18 cellular contexts compared by ENCODE assay signal in genomic region chr4:148076964-148077363, GRCh38.
DNase-seq lines count a peak whose midpoint lies in the region; ATAC-seq and TF ChIP-seq lines count a peak whose summit lies in the region.
"Had no signal": no experiment of that assay in that cellular context is flagged by ENCODE, and none has a peak within 500 bp of the region (broad histone marks: within the 10 kb centered on the region; RNA-seq: fewer than 3 reads in every experiment).

No MANE protein-coding gene starts in this region.

- H2AFZ ChIP-seq in IMR-90 (replicated peaks; ENCODE audit: low read length, poor library complexity), result no peak overlapping the region
- H2AFZ ChIP-seq in smooth muscle cell (ENCODE audit: low read depth), result no peak overlapping the region

- no peak overlapping the region for H3K23ac ChIP-seq in IMR-90 (ENCODE audit: low read depth, low read length)

- no peak overlapping the region for H2BK15ac ChIP-seq in IMR-90 (ENCODE audit: low read depth, low read length)

- TF ChIP-seq CTCF in IMR-90 (conservative IDR thresholded peaks at IDR 0.05; ENCODE audit: low read depth, low read length), result no peak
- TF ChIP-seq CTCF in brain microvascular endothelial cell (IDR thresholded peaks at IDR 0.05; ENCODE audit: low read depth, low read length, missing control alignments), result no peak
- TF ChIP-seq CTCF in prostate gland (IDR thresholded peaks at IDR 0.05), result no peak
- no peak for TF ChIP-seq CTCF in smooth muscle cell (IDR thresholded peaks at IDR 0.05; ENCODE audit: borderline replicate concordance, insufficient read depth, poor library complexity, severe bottlenecking)

- peak; percentile 83 for ATAC-seq in IMR-90 (ENCODE audit: low read depth)
- ATAC-seq: Right ventricle myocardium inferior had no signal

- H3K27me3 ChIP-seq in IMR-90 (ENCODE audit: control insufficient read depth, insufficient read depth, low read length) (no peaks in the 10 kb centered on the region), brain microvascular endothelial cell (replicated peaks) (no peaks in the 10 kb centered on the region), prostate gland (replicated peaks; ENCODE audit: insufficient read depth) (no peaks in the 10 kb centered on the region), smooth muscle cell (ENCODE audit: low read depth) (no peaks in the 10 kb centered on the region)
- H3K27me3 ChIP-seq: BLaER1 treated with 17β-estradiol and CSF1 and Interleukin-3, amounts not matched to agents 10 nM and 100 nM had no signal

- no peak overlapping the region for H2AK5ac ChIP-seq in IMR-90 (ENCODE audit: low read depth, low read length)

- dilution Hi-C loops in IMR-90 (cut with HindIII; ENCODE audit: low sequenced_read_pairs, unreplicated experiment), result no loop called here

- H3K27ac ChIP-seq in IMR-90 (ENCODE audit: insufficient read depth, low read length), result no peak overlapping the region
- H3K27ac ChIP-seq in brain microvascular endothelial cell, result no peak overlapping the region
- no peak overlapping the region for H3K27ac ChIP-seq in prostate gland
- H3K27ac ChIP-seq in smooth muscle cell (ENCODE audit: low read depth), result no peak overlapping the region
- H3K27ac ChIP-seq: BLaER1 treated with 17β-estradiol and CSF1 and Interleukin-3, amounts not matched to agents 10 nM and 100 nM had no signal

- H2BK20ac ChIP-seq in IMR-90 (ENCODE audit: low read depth, low read length), result no peak overlapping the region

- no peak overlapping the region for H3K4ac ChIP-seq in IMR-90 (ENCODE audit: low read depth, low read length)

- intact Hi-C loops in IMR-90 (cut with micrococcal nuclease) (no loop called here), prostate gland (cut with DNase I) (no loop called here)

- no peaks in the 10 kb centered on the region for H3K9me1 ChIP-seq in IMR-90 (ENCODE audit: insufficient read depth, low read length)

- H3K79me1 ChIP-seq in IMR-90 (ENCODE audit: low read depth in 1 of 2, low read length in 2 of 2), result peaks cover 0 to 4% of the 10 kb centered on the region in 2 experiments; a peak in 2 of 4 replicates

- no peak overlapping the region for H4K8ac ChIP-seq in IMR-90 (ENCODE audit: low read depth in 2 of 2, low read length in 2 of 2)

- no peak overlapping the region for H3K9ac ChIP-seq in IMR-90 (ENCODE audit: low read depth, low read length)
- H3K9ac ChIP-seq in smooth muscle cell (ENCODE audit: low read depth), result no peak overlapping the region
- H3K9ac ChIP-seq: BLaER1 treated with 17β-estradiol and CSF1 and Interleukin-3, amounts not matched to agents 10 nM and 100 nM; SK-N-SH had no signal

- TF ChIP-seq POLR2A in IMR-90 (IDR thresholded peaks at IDR 0.05; ENCODE audit: low read depth, low read length) (no peak), prostate gland (IDR thresholded peaks at IDR 0.05) (no peak)

- H3K79me2 ChIP-seq in smooth muscle cell (ENCODE audit: low read depth), result no peaks in the 10 kb centered on the region

- no peaks in the 10 kb centered on the region for H4K20me1 ChIP-seq in IMR-90 (ENCODE audit: insufficient read depth, low read length)
- H4K20me1 ChIP-seq in smooth muscle cell (ENCODE audit: low read depth), result no peaks in the 10 kb centered on the region
- H4K20me1 ChIP-seq: BLaER1 treated with 17β-estradiol and CSF1 and Interleukin-3, amounts not matched to agents 10 nM and 100 nM had no signal

- H2BK120ac ChIP-seq in IMR-90 (ENCODE audit: low read depth, low read length), result no peak overlapping the region

- no TSS peak for BruUV-seq in IMR-90 (replicated peaks; lab: Mats Ljungman, UMichigan)

- no peak overlapping the region for H4K91ac ChIP-seq in IMR-90 (ENCODE audit: insufficient read depth, low read depth, low read length)

- no peak overlapping the region for H3K18ac ChIP-seq in IMR-90 (ENCODE audit: low read depth, low read length)

- CTCF ChIA-PET in IMR-90 (lab: Yijun Ruan, JAX), result no interaction called here

- H3K56ac ChIP-seq in IMR-90 (ENCODE audit: extremely low read depth, insufficient read depth, low read length), result no peak overlapping the region

- H2AK9ac ChIP-seq in IMR-90 (replicated peaks; ENCODE audit: low read depth, low read length, poor library complexity), result no peak overlapping the region

- POLR2A ChIA-PET in IMR-90 (lab: Charles Lee; ENCODE audit: unreplicated experiment), result no interaction called here

- DNase-seq in AG08396 (ENCODE audit: low spot score), result peak; percentile 41
- DNase-seq in IMR-90, result peak; percentile 77
- DNase-seq in brain microvascular endothelial cell, result peak; percentile 18
- peak; percentile 60 for DNase-seq in iris pigment epithelial cell (ENCODE audit: low read depth)
- no peak for DNase-seq in prostate gland (ENCODE audit: low spot score)
- no peak for DNase-seq in smooth muscle cell (lab: John Stamatoyannopoulos, UW; ENCODE audit: unreplicated experiment)
- DNase-seq in ureter (ENCODE audit: low spot score), result no peak
- no peak for DNase-seq in NCI-H510A treated with DMSO at 0.1 percent for 48 hours (lab: John Stamatoyannopoulos, UW)
- DNase-seq: 8988T, DND-41, H7, NCI-H1436 treated with DMSO at 0.1 percent for 48 hours, NCI-H2029 treated with DMSO at 0.1 percent for 48 hours, NCI-H2171 treated with DMSO at 0.1 percent for 48 hours, NCI-H446 treated with DMSO at 0.1 percent for 48 hours, SK-N-SH had no signal

- TF ChIP-seq RAD21 in IMR-90 (IDR thresholded peaks at IDR 0.05; ENCODE audit: low read length), result no peak

- no peaks in the 10 kb centered on the region for H3F3A ChIP-seq in smooth muscle cell (ENCODE audit: low read depth)

- H3K36me3 ChIP-seq in IMR-90 (ENCODE audit: control insufficient read depth, insufficient read depth, low read length) (peaks cover 54% of the 10 kb centered on the region), brain microvascular endothelial cell (replicated peaks) (peaks cover 19% of the 10 kb centered on the region), prostate gland (no peaks in the 10 kb centered on the region), smooth muscle cell (ENCODE audit: low read depth) (no peaks in the 10 kb centered on the region)

- WGBS in IMR-90 (ENCODE audit: extremely low coverage in 2 of 2, insufficient read length in 1 of 2), 2 experiments, result 100% methylated on average over 1 of the region's 5 CpGs; no CpG with 5 or more reads in 1 of the 2 experiments
- WGBS in prostate gland, result 89% methylated on average over 5 of the region's 5 CpGs
- WGBS in smooth muscle cell (ENCODE audit: low lambda C conversion rate), result 85% methylated on average over 5 of the region's 5 CpGs

- H3K9me3 ChIP-seq in IMR-90 (ENCODE audit: control insufficient read depth, insufficient read depth, low read length) (peaks cover 16% of the 10 kb centered on the region), prostate gland (no peaks in the 10 kb centered on the region), smooth muscle cell (replicated peaks; ENCODE audit: low read depth) (peaks cover 4% of the 10 kb centered on the region)
- H3K9me3 ChIP-seq: SK-N-SH had no signal

- no peak overlapping the region for H3K4me2 ChIP-seq in IMR-90 (ENCODE audit: low read depth, low read length)
- H3K4me2 ChIP-seq in smooth muscle cell, result no peak overlapping the region
- H3K4me2 ChIP-seq: BLaER1 treated with 17β-estradiol and CSF1 and Interleukin-3, amounts not matched to agents 10 nM and 100 nM; SK-N-SH had no signal

- no peak overlapping the region for H4K5ac ChIP-seq in IMR-90 (ENCODE audit: low read depth, low read length)

- H3K4me3 ChIP-seq in IMR-90 (ENCODE audit: insufficient read depth, low read depth, low read length), result no peak overlapping the region
- H3K4me3 ChIP-seq in brain microvascular endothelial cell (ENCODE audit: low read depth, low read length), result no peak overlapping the region
- no peak overlapping the region for H3K4me3 ChIP-seq in prostate gland
- H3K4me3 ChIP-seq in smooth muscle cell, result no peak overlapping the region
- H3K4me3 ChIP-seq: BLaER1 treated with 17β-estradiol and CSF1 and Interleukin-3, amounts not matched to agents 10 nM and 100 nM had no signal

- peaks cover 2% of the 10 kb centered on the region; the same call in 1 of the 2 replicates for H3K4me1 ChIP-seq in IMR-90 (ENCODE audit: control insufficient read depth, insufficient read depth, low read length)
- no peaks in the 10 kb centered on the region for H3K4me1 ChIP-seq in prostate gland (replicated peaks)
- no peaks in the 10 kb centered on the region for H3K4me1 ChIP-seq in smooth muscle cell (ENCODE audit: low read depth)

- in situ Hi-C loops in IMR-90 (cut with MboI; ENCODE audit: low sequenced_read_pairs), result no loop called here
- in situ Hi-C loops in brain microvascular endothelial cell (cut with HindIII; ENCODE audit: low pct_ligation_motif_present, low sequenced_read_pairs), result no loop called here

- no peak overlapping the region for H3K14ac ChIP-seq in IMR-90 (replicated peaks; ENCODE audit: low read depth, low read length)

- no peak overlapping the region for H2BK5ac ChIP-seq in IMR-90 (ENCODE audit: low read depth, low read length, poor library complexity, severe bottlenecking)

TF ChIP-seq in IMR-90, 13 proteins besides CTCF, POLR2A, EP300 and RAD21:
- TF ChIP-seq RFX5 (IDR thresholded peaks at IDR 0.05; ENCODE audit: low read depth, low read length) (no peak), MAZ (IDR thresholded peaks at IDR 0.05; ENCODE audit: borderline replicate concordance, low read depth, low read length) (no peak), ELK1 (IDR thresholded peaks at IDR 0.05; ENCODE audit: borderline replicate concordance, low read depth, low read length) (no peak), MXI1 (IDR thresholded peaks at IDR 0.05; ENCODE audit: borderline replicate concordance, low read depth, low read length) (no peak), RCOR1 (IDR thresholded peaks at IDR 0.05; ENCODE audit: insufficient replicate concordance, low read length) (no peak), SMC3 (IDR thresholded peaks at IDR 0.05; ENCODE audit: low read depth, low read length) (no peak), CEBPB (IDR thresholded peaks at IDR 0.05; ENCODE audit: low read depth, low read length) (no peak), BHLHE40 (IDR thresholded peaks at IDR 0.05; ENCODE audit: low read depth, low read length) (no peak)
TF ChIP-seq in IMR-90: peak in this region for 0.

Comparison
In these comparisons a context has a peak if more than half of its experiments do, and no peak if none do; other contexts are left out.
1. DNase-seq: peak in AG08396 (single experiment), IMR-90 (single experiment), brain microvascular endothelial cell (single experiment) and iris pigment epithelial cell (single experiment); none in prostate gland (single experiment), smooth muscle cell (single experiment), ureter (single experiment) and NCI-H510A treated with DMSO at 0.1 percent for 48 hours (single experiment).